9 cellular contexts compared by ENCODE assay signal in genomic region chr2:68122680-68122964, GRCh38. TPM values are rescaled to one million over a fixed set of nuclear protein-coding genes. Genes with fewer than 3 reads are reported as not detected.
A peak's percentile ranks its signal among the peaks of the same experiment; 100 is the strongest.
DNase-seq lines count a peak whose midpoint lies in the region; ATAC-seq and TF ChIP-seq lines count a peak whose summit lies in the region.
"Had no signal": no experiment of that assay in that cellular context is flagged by ENCODE, and none has a peak within 500 bp of the region (broad histone marks: within the 10 kb centered on the region; RNA-seq: fewer than 3 reads in every experiment).

No MANE protein-coding gene starts in this region.

- CTCF ChIA-PET in HCT116 (lab: Charles Lee) = interaction anchor here (0.8 to 3.8 kb wide), 16 partner anchors 9 to 891 kb away, joined by 3 to 31 read pairs (median 9); partner anchors contain the start of gene ANTXR1
- CTCF ChIA-PET in activated B cell treated with CpG ODN at 0.5 μM for 24 hours (lab: Charles Lee) = interaction anchor here (0.6 to 3.5 kb wide), 22 partner anchors 10 to 365 kb away, joined by 3 to 22 read pairs (median 4); partner anchors contain the start of genes C1D and PNO1
- CTCF ChIA-PET in activated CD4-positive, alpha-beta T cell treated with anti-CD3 and anti-CD28 coated beads, Interleukin-2, amount 10 ng/mL, durations not matched to agents 7 days and 5 days (lab: Charles Lee) = interaction anchor here (1.1 to 2.4 kb wide), 8 partner anchors 8 to 319 kb away, joined by 3 to 7 read pairs (median 4); no protein-coding TSS in a partner anchor

- H3K4me1 ChIP-seq in ACC112 (ENCODE audit: control insufficient read depth, insufficient read depth, low read length, unreplicated experiment) (peaks cover 7% of the 10 kb centered on the region), HCT116 (ENCODE audit: control insufficient read depth in 1 of 2, insufficient read depth in 2 of 2, low read length in 2 of 2) (peaks cover 0 to 4% of the 10 kb centered on the region in 2 experiments; a peak in 1 of 4 replicates), mucosa of descending colon (ENCODE audit: low read depth) (no peaks in the 10 kb centered on the region)

- no peaks in the 10 kb centered on the region for H3K79me2 ChIP-seq in ACC112 (ENCODE audit: control insufficient read depth, insufficient read depth, low read length, unreplicated experiment)
- no peaks in the 10 kb centered on the region for H3K79me2 ChIP-seq in HCT116 (ENCODE audit: insufficient read depth, low read length)

- H3K27ac Mint-ChIP-seq in activated B cell treated with CpG ODN at 0.5 μM for 24 hours (peak overlapping the region; percentile 66), naive B cell (peak overlapping the region in 3 of 6 donors; percentile 39 to 85 (median 78))
- no peak overlapping the region for H3K27ac Mint-ChIP-seq in activated CD4-positive, alpha-beta T cell treated with anti-CD3 and anti-CD28 coated beads, Interleukin-2, amount 10 ng/mL, durations not matched to agents 7 days and 5 days

- ATAC-seq in HCT116 = no peak
- ATAC-seq in activated B cell treated with CpG ODN at 0.5 μM for 24 hours (ENCODE audit: low read depth) = no peak
- no peak for ATAC-seq in naive B cell (ENCODE audit: low read depth in 2 of 2)
- no peak for ATAC-seq in mucosa of descending colon
- ATAC-seq in HG03196 (IDR thresholded peaks at IDR 0.05; ENCODE audit: unreplicated experiment) = no peak

- H3K4me3 ChIP-seq in ACC112 (ENCODE audit: low read depth, low read length) (peak overlapping the region; percentile 13; the same call in 1 of the 2 replicates), HCT116 (replicated peaks in 1 of 2; ENCODE audit: low read depth in 1 of 2, low read length in 2 of 2) (no peak overlapping the region), mucosa of descending colon (no peak overlapping the region)
- H3K4me3 ChIP-seq: lung had no signal

- BruUV-seq in HCT116 (replicated peaks; lab: Mats Ljungman, UMichigan) = no TSS peak

- intact Hi-C loops in HCT116 (cut with micrococcal nuclease) (loop anchor here (1.0 to 5.0 kb wide), 5 partner anchors 63 to 319 kb away; no protein-coding TSS in a partner anchor), activated B cell treated with CpG ODN at 0.5 μM for 24 hours (cut with micrococcal nuclease) (loop anchor here (1.0 kb wide), 5 partner anchors 63 to 803 kb away; no protein-coding TSS in a partner anchor), mucosa of descending colon (cut with DNase I, micrococcal nuclease) (loop anchor here (5.0 kb wide), 2 partner anchors 160 to 320 kb away; no protein-coding TSS in a partner anchor)

- RAD21 ChIA-PET in HCT116 (lab: Charles Lee; ENCODE audit: low non-redundant PET in 1 of 2, low total read pairs in 2 of 2, uncharacterized antibody in 2 of 2, unreplicated experiment in 2 of 2) = interaction anchor here (0.9 to 1.4 kb wide), 2 partner anchors 160 to 320 kb away, joined by 3 to 4 read pairs; no protein-coding TSS in a partner anchor

- peak overlapping the region; percentile 39; the same call in 1 of the 2 replicates for H3K4me2 ChIP-seq in HCT116 (ENCODE audit: low read length)

- H3K9me2 ChIP-seq in HCT116 (ENCODE audit: insufficient read depth) = no peaks in the 10 kb centered on the region

- no peak overlapping the region for H3K9ac ChIP-seq in HCT116 (ENCODE audit: low read length)

- no peaks in the 10 kb centered on the region for H3K36me3 ChIP-seq in ACC112 (ENCODE audit: insufficient read depth, low read length)
- no peaks in the 10 kb centered on the region for H3K36me3 ChIP-seq in HCT116 (ENCODE audit: control insufficient read depth in 1 of 2, insufficient read depth in 2 of 2, low read length in 2 of 2)
- H3K36me3 ChIP-seq in mucosa of descending colon (ENCODE audit: low read depth) = no peaks in the 10 kb centered on the region

- no peaks in the 10 kb centered on the region for H3K27me3 ChIP-seq in ACC112 (ENCODE audit: insufficient read depth, low read length)
- no peaks in the 10 kb centered on the region for H3K27me3 ChIP-seq in HCT116 (ENCODE audit: insufficient read depth, low read length)

- peak overlapping the region; percentile 7 for H2AFZ ChIP-seq in ACC112 (ENCODE audit: low read length, unreplicated experiment)
- H2AFZ ChIP-seq in HCT116 (ENCODE audit: low read depth, low read length, poor library complexity, severe bottlenecking) = peak overlapping the region; percentile 13

- no peaks in the 10 kb centered on the region for H3K9me3 Mint-ChIP-seq in activated B cell treated with CpG ODN at 0.5 μM for 24 hours
- no peaks in the 10 kb centered on the region for H3K9me3 Mint-ChIP-seq in naive B cell
- no peaks in the 10 kb centered on the region for H3K9me3 Mint-ChIP-seq in activated CD4-positive, alpha-beta T cell treated with anti-CD3 and anti-CD28 coated beads, Interleukin-2, amount 10 ng/mL, durations not matched to agents 7 days and 5 days

- TF ChIP-seq POLR2A in HCT116 (IDR thresholded peaks at IDR 0.05; ENCODE audit: borderline replicate concordance, extremely low read depth, insufficient read depth, insufficient read length) = no peak

- H3K27me3 Mint-ChIP-seq in activated B cell treated with CpG ODN at 0.5 μM for 24 hours (no peaks in the 10 kb centered on the region), naive B cell (no peaks in the 10 kb centered on the region)
- H3K27me3 Mint-ChIP-seq in activated CD4-positive, alpha-beta T cell treated with anti-CD3 and anti-CD28 coated beads, Interleukin-2, amount 10 ng/mL, durations not matched to agents 7 days and 5 days = no peaks in the 10 kb centered on the region

- TF ChIP-seq RAD21 in HCT116 (IDR thresholded peaks at IDR 0.05; ENCODE audit: low read depth) = no peak

- no peaks in the 10 kb centered on the region for H3K36me3 Mint-ChIP-seq in activated B cell treated with CpG ODN at 0.5 μM for 24 hours (ENCODE audit: low read depth)
- no peaks in the 10 kb centered on the region for H3K36me3 Mint-ChIP-seq in naive B cell
- H3K36me3 Mint-ChIP-seq in activated CD4-positive, alpha-beta T cell treated with anti-CD3 and anti-CD28 coated beads, Interleukin-2, amount 10 ng/mL, durations not matched to agents 7 days and 5 days (ENCODE audit: low read depth) = no peaks in the 10 kb centered on the region

- POLR2A ChIA-PET in HCT116 (lab: Charles Lee) = interaction anchor here (0.6 kb wide), 1 partner anchor 334 kb away, joined by 4 read pairs; no protein-coding TSS in a partner anchor
- POLR2A ChIA-PET in activated B cell treated with CpG ODN at 0.5 μM for 24 hours (lab: Charles Lee) = interaction anchor here (0.7 kb wide), 1 partner anchor 169 kb away, joined by 3 read pairs; no protein-coding TSS in a partner anchor
- POLR2A ChIA-PET in activated CD4-positive, alpha-beta T cell treated with anti-CD3 and anti-CD28 coated beads, Interleukin-2, amount 10 ng/mL, durations not matched to agents 7 days and 5 days (lab: Charles Lee) = interaction anchor here (0.5 kb wide), 1 partner anchor 1859 kb away, joined by 4 read pairs; no protein-coding TSS in a partner anchor

- TF ChIP-seq CTCF in HCT116 (IDR thresholded peaks at IDR 0.05 in 2 of 3, conservative IDR thresholded peaks at IDR 0.05 in 1 of 3; ENCODE audit: borderline replicate concordance in 1 of 3, insufficient read depth in 1 of 3, low read depth in 2 of 3, low read length in 2 of 3) (no peak), activated B cell treated with CpG ODN at 0.5 μM for 24 hours (IDR thresholded peaks at IDR 0.05) (no peak), mucosa of descending colon (IDR thresholded peaks at IDR 0.05) (no peak)

- DNase-seq in HCT116 (ENCODE audit: low read depth, low spot score) (no peak), activated B cell treated with CpG ODN at 0.5 μM for 24 hours (no peak), naive B cell (no peak), mucosa of descending colon (no peak), SHP77 (lab: John Stamatoyannopoulos, UW) (no peak)
- DNase-seq in activated CD4-positive, alpha-beta T cell treated with anti-CD3 and anti-CD28 coated beads, Interleukin-2, amount 10 ng/mL, durations not matched to agents 7 days and 5 days = no peak

- H3K4me1 Mint-ChIP-seq in activated B cell treated with CpG ODN at 0.5 μM for 24 hours (peaks cover 54% of the 10 kb centered on the region), naive B cell (peaks cover 24 to 42% (median 25%) of the 10 kb centered on the region in 3 donors)
- peaks cover 4% of the 10 kb centered on the region for H3K4me1 Mint-ChIP-seq in activated CD4-positive, alpha-beta T cell treated with anti-CD3 and anti-CD28 coated beads, Interleukin-2, amount 10 ng/mL, durations not matched to agents 7 days and 5 days

- no peak overlapping the region for H3K27ac ChIP-seq in ACC112 (ENCODE audit: low read depth, low read length)
- H3K27ac ChIP-seq in HCT116 (ENCODE audit: low read depth, low read length) = no peak overlapping the region

- H3K4me3 Mint-ChIP-seq in activated B cell treated with CpG ODN at 0.5 μM for 24 hours (peak overlapping the region; percentile 55), naive B cell (peak overlapping the region in 6 of 8 donors; percentile 30 to 81 (median 76))
- H3K4me3 Mint-ChIP-seq in activated CD4-positive, alpha-beta T cell treated with anti-CD3 and anti-CD28 coated beads, Interleukin-2, amount 10 ng/mL, durations not matched to agents 7 days and 5 days = no peak overlapping the region

- H3K9me3 ChIP-seq in HCT116 (ENCODE audit: control insufficient read depth in 1 of 2, insufficient read depth in 1 of 2, low read depth in 1 of 2, low read length in 2 of 2) (no peaks in the 10 kb centered on the region), mucosa of descending colon (no peaks in the 10 kb centered on the region)

- H4K20me1 ChIP-seq in HCT116 (ENCODE audit: insufficient read depth) = no peaks in the 10 kb centered on the region

TF ChIP-seq in HCT116, 20 proteins besides CTCF, POLR2A, EP300 and RAD21 (continues in another document):
- TF ChIP-seq CBX3 (IDR thresholded peaks at IDR 0.05; ENCODE audit: low read depth) = no peak
- TF ChIP-seq ZNF274 (IDR thresholded peaks at IDR 0.05; ENCODE audit: low read depth, low read length) = no peak

RNA-seq across cellular contexts. Expression of gene PNO1, which starts 35.1 kb away (rescaled TPM):
- 23.3 TPM for total RNA-seq in HCT116 (2021; ENCODE audit: unreplicated experiment)
- 11.9 and 15.0 TPM in 2 replicates for polyA plus RNA-seq in HCT116 (2012)
- 22.1 and 24.9 TPM in 2 replicates for total RNA-seq in activated B cell treated with CpG ODN at 0.5 μM for 24 hours
- polyA plus RNA-seq in naive B cell (ENCODE audit: low read depth in 6 of 6) = 10 to 100 TPM; 17.2 to 33.2 (median 19.5) TPM
- total RNA-seq in mucosa of descending colon = 10 to 100 TPM in 1 of 3 donors, 1 to 10 TPM in 2; 5.1 to 12.3 (median 7.9) TPM
- total RNA-seq in activated CD4-positive, alpha-beta T cell treated with anti-CD3 and anti-CD28 coated beads, Interleukin-2, amount 10 ng/mL, durations not matched to agents 7 days and 5 days = 10 to 100 TPM; 10.9 to 12.0 TPM

RNA-seq across cellular contexts. Expression of gene C1D, which starts 59.8 kb away (rescaled TPM):
- total RNA-seq in HCT116 (2021; ENCODE audit: unreplicated experiment) (21.1 TPM), activated B cell treated with CpG ODN at 0.5 μM for 24 hours (21.5 and 25.2 TPM in 2 replicates), mucosa of descending colon (10 to 100 TPM; 13.2 to 18.8 (median 14.1) TPM)
- polyA plus RNA-seq in HCT116 (2012) = 7.8 and 10.4 TPM in 2 replicates
- polyA plus RNA-seq in naive B cell (ENCODE audit: low read depth in 6 of 6) = 10 to 100 TPM in 5 of 6 donors, 1 to 10 TPM in 1; 3.8 to 69.4 (median 38.0) TPM
- total RNA-seq in activated CD4-positive, alpha-beta T cell treated with anti-CD3 and anti-CD28 coated beads, Interleukin-2, amount 10 ng/mL, durations not matched to agents 7 days and 5 days = 10 to 100 TPM; 14.6 to 14.7 TPM
